Comparison of ENCODE assay signal across 11 cellular contexts in genomic region chr13:99990045-99990977, GRCh38. TPM values are rescaled to one million over a fixed set of nuclear protein-coding genes. Genes with fewer than 3 reads are reported as not detected.
DNase-seq lines count a peak whose midpoint lies in the region; ATAC-seq and TF ChIP-seq lines count a peak whose summit lies in the region.
"Had no signal": no experiment of that assay in that cellular context is flagged by ENCODE, and none has a peak within 500 bp of the region (broad histone marks: within the 10 kb centered on the region; RNA-seq: fewer than 3 reads in every experiment).

No MANE protein-coding gene starts in this region.

- no peak overlapping the region for H3K27ac Mint-ChIP-seq in activated T-helper 17 cell treated with anti-CD3 and anti-CD28 coated beads, Interleukin-2, amount 50 U/mL, for 72 hours

- no peaks in the 10 kb centered on the region for H3K36me3 ChIP-seq in iPS-15b (ENCODE audit: control insufficient read depth, insufficient read depth, low read length)
- no peaks in the 10 kb centered on the region for H3K36me3 ChIP-seq in mammary epithelial cell (ENCODE audit: insufficient read depth, low read length)

- H3K9me3 Mint-ChIP-seq in activated T-helper 17 cell treated with anti-CD3 and anti-CD28 coated beads, Interleukin-2, amount 50 U/mL, for 72 hours = no peaks in the 10 kb centered on the region

- peak overlapping the region; percentile 7 for H3K27ac ChIP-seq in substantia nigra (ENCODE audit: low read depth, low read length, poor library complexity, severe bottlenecking)
- no peak overlapping the region for H3K27ac ChIP-seq in mammary epithelial cell (ENCODE audit: insufficient read depth, low read depth, low read length)

- H3K4me2 ChIP-seq in mammary epithelial cell (ENCODE audit: insufficient read depth, low read depth, low read length) = no peak overlapping the region

- BruUV-seq in mammary epithelial cell (replicated peaks; lab: Mats Ljungman, UMichigan) = no TSS peak

- H3K4me3 ChIP-seq in iPS-15b (ENCODE audit: low read depth, low read length) (peak overlapping the region; percentile 75), mammary epithelial cell (replicated peaks in 1 of 3; ENCODE audit: insufficient read depth in 1 of 3, low read depth in 2 of 3, low read length in 3 of 3) (no peak overlapping the region)

- H2AFZ ChIP-seq in mammary epithelial cell (ENCODE audit: low read depth, low read length) = no peak overlapping the region

- CTCF ChIA-PET in mammary epithelial cell (lab: Charles Lee; ENCODE audit: low non-redundant PET) = no interaction called here

- intact Hi-C loops in mammary epithelial cell (cut with micrococcal nuclease) = no loop called here

- peaks cover 5% of the 10 kb centered on the region for H3K4me1 Mint-ChIP-seq in activated T-helper 17 cell treated with anti-CD3 and anti-CD28 coated beads, Interleukin-2, amount 50 U/mL, for 72 hours

- H3K4me1 ChIP-seq in iPS-15b (ENCODE audit: control insufficient read depth, insufficient read depth, low read length) (peaks cover 29% of the 10 kb centered on the region), mammary epithelial cell (ENCODE audit: insufficient read depth, low read length) (no peaks in the 10 kb centered on the region)

- dilution Hi-C loops in mammary epithelial cell (cut with HindIII; ENCODE audit: low sequenced_read_pairs) = no loop called here

- H3K9ac ChIP-seq in iPS-15b (ENCODE audit: low read depth, low read length) = no peak overlapping the region
- no peak overlapping the region for H3K9ac ChIP-seq in mammary epithelial cell (ENCODE audit: insufficient read depth, low read length)

- DNase-seq in activated effector memory CD4-positive, alpha-beta T cell treated with anti-CD3 and anti-CD28 coated beads, Interleukin-2, amount 50 U/mL, for 16 hours = peak; percentile 65
- DNase-seq in activated effector memory CD4-positive, alpha-beta T cell treated with Interleukin-2 at 50 U/mL for 16 hours = no peak
- DNase-seq in substantia nigra (lab: John Stamatoyannopoulos, UW) (peak in 2 of 49 donors; percentile 75 to 76), mammary epithelial cell (no peak), dermis blood vessel endothelial cell (no peak)
- DNase-seq: activated CD4-positive, CD25-positive, alpha-beta regulatory T cell; AML-193 had no signal

- no peak for TF ChIP-seq CTCF in mammary epithelial cell (conservative IDR thresholded peaks at IDR 0.05 in 1 of 2, IDR thresholded peaks at IDR 0.05 in 1 of 2; ENCODE audit: extremely low read depth in 1 of 2, insufficient read depth in 1 of 2, low read depth in 1 of 2, low read length in 2 of 2)

- in situ Hi-C loops in mammary epithelial cell (cut with MboI; ENCODE audit: low sequenced_read_pairs in 2 of 2) = no loop called here

- peaks cover under 1% of the 10 kb centered on the region for H4K20me1 ChIP-seq in mammary epithelial cell (ENCODE audit: insufficient read depth, low read length)

- H3K4me3 Mint-ChIP-seq in activated T-helper 17 cell treated with anti-CD3 and anti-CD28 coated beads, Interleukin-2, amount 50 U/mL, for 72 hours = peak overlapping the region; percentile 32

- H3K79me2 ChIP-seq in mammary epithelial cell (ENCODE audit: insufficient read depth, low read length) = no peaks in the 10 kb centered on the region

- peaks cover 21% of the 10 kb centered on the region for H3K36me3 Mint-ChIP-seq in activated T-helper 17 cell treated with anti-CD3 and anti-CD28 coated beads, Interleukin-2, amount 50 U/mL, for 72 hours (ENCODE audit: low read depth)

- H3K27me3 Mint-ChIP-seq in activated T-helper 17 cell treated with anti-CD3 and anti-CD28 coated beads, Interleukin-2, amount 50 U/mL, for 72 hours = peaks cover 75% of the 10 kb centered on the region

- ATAC-seq in activated T-helper 17 cell treated with anti-CD3 and anti-CD28 coated beads, Interleukin-2, amount 50 U/mL, for 72 hours (replicated peaks) = no peak
- no peak for ATAC-seq in HG03135 (IDR thresholded peaks at IDR 0.05; ENCODE audit: unreplicated experiment)

- H3K9me3 ChIP-seq in iPS-15b (ENCODE audit: control insufficient read depth, insufficient read depth, low read length) (no peaks in the 10 kb centered on the region), mammary epithelial cell (replicated peaks; ENCODE audit: insufficient read depth, low read length) (no peaks in the 10 kb centered on the region)

- H3K27me3 ChIP-seq in iPS-15b (ENCODE audit: control insufficient read depth, insufficient read depth, low read length) = peaks cover 97% of the 10 kb centered on the region
- peaks cover 60% of the 10 kb centered on the region for H3K27me3 ChIP-seq in mammary epithelial cell (ENCODE audit: insufficient read depth, low read length)

- 43% methylated on average over 35 of the region's 43 CpGs for WGBS in mammary epithelial cell (ENCODE audit: low coverage, missing lambda C conversion rate)

RNA-seq across cellular contexts. Expression of gene ZIC2, which starts 8.7 kb away (rescaled TPM):
- total RNA-seq in activated T-helper 17 cell treated with anti-CD3 and anti-CD28 coated beads, Interleukin-2, amount 50 U/mL, for 72 hours = under 1 TPM in 1 of 2 donors, not detected in 1; 0.84 TPM
- total RNA-seq in mammary epithelial cell (1 to 10 TPM in 1 of 2 donors, under 1 TPM in 1; under 0.01 to 3.0 TPM), dermis blood vessel endothelial cell (0.47 TPM in 1 of 2 replicates, not detected in the other)
- 0.25 TPM for polyA plus RNA-seq in mammary epithelial cell
- not detected for polyA minus RNA-seq in mammary epithelial cell
- total RNA-seq: bronchial epithelial cell had no signal

RNA-seq across cellular contexts. Expression of gene ZIC5, which starts 18.7 kb away (rescaled TPM):
- under 1 TPM in 1 of 2 donors, not detected in 1; 0.04 TPM for total RNA-seq in activated T-helper 17 cell treated with anti-CD3 and anti-CD28 coated beads, Interleukin-2, amount 50 U/mL, for 72 hours
- not detected for total RNA-seq in mammary epithelial cell
- not detected for polyA plus RNA-seq in mammary epithelial cell
- not detected for polyA minus RNA-seq in mammary epithelial cell
- under 0.01 TPM in 2 replicates for total RNA-seq in dermis blood vessel endothelial cell
- total RNA-seq: bronchial epithelial cell had no signal
